34 cellular contexts compared by ENCODE assay signal in genomic region chr2:59303272-59303671, GRCh38.
"Had no signal": no experiment of that assay in that cellular context is flagged by ENCODE, and none has a peak within 500 bp of the region (broad histone marks: within the 10 kb centered on the region; RNA-seq: fewer than 3 reads in every experiment).

No MANE protein-coding gene starts in this region.

- H3K4me3 ChIP-seq: MG63 had no signal

- H3K36me3 ChIP-seq: MG63 had no signal

- H3K4me2 ChIP-seq: KMS-11 had no signal

- H3K9ac ChIP-seq: KMS-11 had no signal

- DNase-seq: Karpas-422, Kasumi-1, MG63, MM.1S, MV-4-11, NCI-H1048, NCI-H1092, NCI-H1092 treated with DMSO at 0.1 percent for 48 hours, NCI-H1105, NCI-H1105 treated with DMSO at 0.1 percent for 48 hours, NCI-H1417, NCI-H1417 treated with DMSO at 0.1 percent for 48 hours, NCI-H1436, NCI-H1436 treated with DMSO at 0.1 percent for 48 hours, NCI-H146, NCI-H1694, NCI-H1694 treated with DMSO at 0.1 percent for 48 hours, NCI-H187, NCI-H187 treated with DMSO at 0.1 percent for 48 hours, NCI-H1930, NCI-H2029, NCI-H2029 treated with DMSO at 0.1 percent for 48 hours, NCI-H2081, NCI-H2081 treated with DMSO at 0.1 percent for 48 hours, NCI-H2107, NCI-H2171, NCI-H2171 treated with DMSO at 0.1 percent for 48 hours, NCI-H2227 treated with DMSO at 0.1 percent for 48 hours, NCI-H226, NCI-H345, NCI-H446, NCI-H446 treated with DMSO at 0.1 percent for 48 hours, NCI-H510A had no signal

- H3K9me3 ChIP-seq: MG63 had no signal

- H3K27ac ChIP-seq: KMS-11 had no signal

- H3K27me3 ChIP-seq: MG63 had no signal
